In the genomic region with DNA sequence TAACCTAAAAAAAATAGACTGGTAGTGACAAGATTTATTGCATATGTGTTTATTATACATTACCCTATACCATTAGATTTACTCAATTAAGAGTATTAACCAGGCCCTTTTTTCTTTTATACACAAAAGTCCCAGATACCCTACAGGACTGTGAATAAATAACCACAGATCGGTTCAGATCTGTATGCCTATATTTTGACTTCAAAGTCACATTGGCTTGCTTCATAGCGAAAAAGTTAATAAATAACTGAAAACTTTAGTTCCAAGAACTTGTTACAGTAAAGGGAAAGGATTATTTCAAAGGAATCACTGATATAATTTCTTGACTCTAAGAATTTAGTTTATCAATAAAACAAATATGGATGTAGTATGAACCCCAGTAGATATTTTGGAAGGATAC, we compare ENCODE assay signal across 22 cellular contexts.
"Had no signal": no experiment of that assay in that cellular context is flagged by ENCODE, and none has a peak within 500 bp of the region (broad histone marks: within the 10 kb centered on the region; RNA-seq: fewer than 3 reads in every experiment).

No MANE protein-coding gene starts in this region.

- H3K27ac ChIP-seq: esophagus squamous epithelium, gastroesophageal sphincter, neural progenitor cell, ovary, prostate gland, spleen, uterus had no signal

- ATAC-seq: gastroesophageal sphincter; left colon; natural killer cell; sciatic nerve; stimulated activated naive B cell treated with anti-CD40 and anti-IgM and Interleukin-4, amounts not matched to agents 10 μg/mL and 1 μg/mL and 100 μg/mL, for 72 hours; stimulated activated naive CD8-positive, alpha-beta T cell treated with anti-CD3 and anti-CD28 coated beads, Interleukin-15, amount 100 ng/mL, for 72 hours had no signal

- H3K9me3 Mint-ChIP-seq: dendritic cell treated with granulocyte-macrophage colony-stimulating factor and Interleukin-4, amounts not matched to agents 40 ng/mL and 50 ng/mL, for 4 days; natural killer cell; neural progenitor cell; stimulated activated naive B cell treated with anti-CD40 and anti-IgM and Interleukin-4, amounts not matched to agents 10 μg/mL and 1 μg/mL and 100 μg/mL, for 72 hours; stimulated activated naive CD8-positive, alpha-beta T cell treated with anti-CD3 and anti-CD28 coated beads, Interleukin-15, amount 100 ng/mL, for 72 hours; type B pancreatic cell had no signal

- H3K36me3 ChIP-seq: ovary, prostate gland, uterus had no signal

- H3K4me1 Mint-ChIP-seq: natural killer cell; stimulated activated naive CD8-positive, alpha-beta T cell treated with anti-CD3 and anti-CD28 coated beads, Interleukin-15, amount 100 ng/mL, for 72 hours had no signal

- H3K27me3 ChIP-seq: esophagus squamous epithelium, gastroesophageal sphincter, neural progenitor cell, ovary, spleen, uterus had no signal

- H3K27ac Mint-ChIP-seq: dendritic cell treated with granulocyte-macrophage colony-stimulating factor and Interleukin-4, amounts not matched to agents 40 ng/mL and 50 ng/mL, for 4 days; natural killer cell; neural progenitor cell; stimulated activated naive B cell treated with anti-CD40 and anti-IgM and Interleukin-4, amounts not matched to agents 10 μg/mL and 1 μg/mL and 100 μg/mL, for 72 hours; stimulated activated naive CD8-positive, alpha-beta T cell treated with anti-CD3 and anti-CD28 coated beads, Interleukin-15, amount 100 ng/mL, for 72 hours; type B pancreatic cell had no signal

- H3K4me3 ChIP-seq: esophagus squamous epithelium, gastroesophageal sphincter, neural progenitor cell, ovary, prostate gland, spleen, uterus had no signal

- H3K27me3 Mint-ChIP-seq: dendritic cell treated with granulocyte-macrophage colony-stimulating factor and Interleukin-4, amounts not matched to agents 40 ng/mL and 50 ng/mL, for 4 days; stimulated activated naive B cell treated with anti-CD40 and anti-IgM and Interleukin-4, amounts not matched to agents 10 μg/mL and 1 μg/mL and 100 μg/mL, for 72 hours; stimulated activated naive CD8-positive, alpha-beta T cell treated with anti-CD3 and anti-CD28 coated beads, Interleukin-15, amount 100 ng/mL, for 72 hours; type B pancreatic cell had no signal

- H3K9me3 ChIP-seq: esophagus squamous epithelium, gastroesophageal sphincter, ovary, prostate gland, spleen, uterus had no signal

- H3K4me3 Mint-ChIP-seq: dendritic cell treated with granulocyte-macrophage colony-stimulating factor and Interleukin-4, amounts not matched to agents 40 ng/mL and 50 ng/mL, for 4 days; natural killer cell; neural progenitor cell; stimulated activated naive B cell treated with anti-CD40 and anti-IgM and Interleukin-4, amounts not matched to agents 10 μg/mL and 1 μg/mL and 100 μg/mL, for 72 hours; stimulated activated naive CD8-positive, alpha-beta T cell treated with anti-CD3 and anti-CD28 coated beads, Interleukin-15, amount 100 ng/mL, for 72 hours; type B pancreatic cell had no signal

- DNase-seq: esophagus squamous epithelium; foreskin fibroblast; glutamatergic neuron; left colon; mammary epithelial cell; natural killer cell; nucleus accumbens; ovary; retina; spleen; stimulated activated CD4-positive, alpha-beta T cell treated with anti-CD3 and anti-CD28 coated beads, Interleukin-15, amount 100 ng/mL, for 24 hours; stimulated activated CD4-positive, alpha-beta T cell treated with anti-CD3 and anti-CD28 coated beads, Interleukin-1b, Interleukin-23, amount 100 ng/mL, for 48 hours; stimulated activated CD4-positive, alpha-beta T cell treated with anti-CD3 and anti-CD28 coated beads, Interleukin-4, amount 100 ng/mL, for 4 hours; stimulated activated naive B cell treated with anti-CD40 and anti-IgM and Interleukin-4, amounts not matched to agents 10 μg/mL and 1 μg/mL and 100 μg/mL, for 72 hours; stimulated activated naive CD8-positive, alpha-beta T cell treated with anti-CD3 and anti-CD28 coated beads, Interleukin-15, amount 100 ng/mL, for 72 hours; uterus had no signal

- H3K4me1 ChIP-seq: esophagus squamous epithelium, gastroesophageal sphincter, neural progenitor cell, prostate gland, spleen, uterus had no signal
